ENCODE assay signal across 8 cellular contexts in genomic region chr12:6452908-6453630, GRCh38. TPM values are rescaled to one million over a fixed set of nuclear protein-coding genes. Genes with fewer than 3 reads are reported as not detected.
A peak's percentile ranks its signal among the peaks of the same experiment; 100 is the strongest.
DNase-seq lines count a peak whose midpoint lies in the region; ATAC-seq and TF ChIP-seq lines count a peak whose summit lies in the region.

No MANE protein-coding gene starts in this region.

- H3K4me1 ChIP-seq in liver (ENCODE audit: control insufficient read depth in 4 of 4, insufficient read depth in 4 of 4, low read length in 3 of 4) (peaks cover 8 to 26% (median 17%) of the 10 kb centered on the region in 4 donors), transverse colon (peaks cover 16 to 34% (median 26%) of the 10 kb centered on the region in 4 donors)

- peaks cover 54% of the 10 kb centered on the region for H3K4me1 Mint-ChIP-seq in activated CD8-positive, alpha-beta memory T cell treated with anti-CD3 and anti-CD28 coated beads, Interleukin-2, amount 10 ng/mL, durations not matched to agents 7 days and 5 days

- H3K27ac ChIP-seq in angular gyrus (ENCODE audit: low read depth, low read length) (peak overlapping the region; percentile 97), liver (ENCODE audit: low read depth in 1 of 2, low read length in 2 of 2) (peak overlapping the region; percentile 84 to 91), transverse colon (peak overlapping the region; percentile 97 to 99 (median 98))

- peak overlapping the region; percentile 94 for H3K27ac Mint-ChIP-seq in activated CD8-positive, alpha-beta memory T cell treated with anti-CD3 and anti-CD28 coated beads, Interleukin-2, amount 10 ng/mL, durations not matched to agents 7 days and 5 days

- peak overlapping the region; percentile 97 for H3K4me3 Mint-ChIP-seq in activated CD8-positive, alpha-beta memory T cell treated with anti-CD3 and anti-CD28 coated beads, Interleukin-2, amount 10 ng/mL, durations not matched to agents 7 days and 5 days

- no peaks in the 10 kb centered on the region for H3K27me3 ChIP-seq in liver (ENCODE audit: control insufficient read depth in 4 of 4, insufficient read depth in 4 of 4, low read length in 3 of 4)
- no peaks in the 10 kb centered on the region for H3K27me3 ChIP-seq in transverse colon

- H3K9me3 ChIP-seq in liver (ENCODE audit: control insufficient read depth in 4 of 4, low read length in 3 of 4) (no peaks in the 10 kb centered on the region), transverse colon (no peaks in the 10 kb centered on the region)

- CTCF ChIA-PET in activated CD8-positive, alpha-beta memory T cell treated with anti-CD3 and anti-CD28 coated beads, Interleukin-2, amount 10 ng/mL, durations not matched to agents 7 days and 5 days (lab: Charles Lee): interaction anchor here (0.6 to 3.8 kb wide), 13 partner anchors 9 to 118 kb away, joined by 3 to 42 read pairs (median 6); partner anchors contain the start of gene VAMP1

- TF ChIP-seq POLR2A in transverse colon (IDR thresholded peaks at IDR 0.05): peak; percentile 42

- DNase-seq in activated CD8-positive, alpha-beta memory T cell treated with anti-CD3 and anti-CD28 coated beads, Interleukin-2, amount 10 ng/mL, durations not matched to agents 7 days and 5 days: peak; percentile 71
- no peak for DNase-seq in activated CD8-positive, alpha-beta memory T cell treated with anti-CD3 and anti-CD28 coated beads, Interleukin-2, amount 50 U/mL, for 4 hours
- DNase-seq in transverse colon (peak; percentile 76), cortex of kidney (lab: John Stamatoyannopoulos, UW) (no peak)

- H3K27me3 Mint-ChIP-seq in activated CD8-positive, alpha-beta memory T cell treated with anti-CD3 and anti-CD28 coated beads, Interleukin-2, amount 10 ng/mL, durations not matched to agents 7 days and 5 days: no peaks in the 10 kb centered on the region

- intact Hi-C loops in transverse colon (cut with DNase I; ENCODE audit: low total_unique reads): no loop called here

- in situ Hi-C loops in transverse colon (cut with MboI; ENCODE audit: low pct_ligation_motif_present in 1 of 4, low pct_unique_long_range_greater_than_20kb in 1 of 4, low sequenced_read_pairs in 3 of 4): loop anchor here in 3 of 4 donors (10.0 to 25.0 kb wide), 2 partner anchors 116 to 118 kb away; partner anchors contain the start of gene TNFRSF1A (in 2 of the 3)

- H3K9ac ChIP-seq in liver (ENCODE audit: low read depth in 1 of 2, low read length in 2 of 2): peak overlapping the region; percentile 51 to 95

- H3K9me3 Mint-ChIP-seq in activated CD8-positive, alpha-beta memory T cell treated with anti-CD3 and anti-CD28 coated beads, Interleukin-2, amount 10 ng/mL, durations not matched to agents 7 days and 5 days (ENCODE audit: low read depth): no peaks in the 10 kb centered on the region

- TF ChIP-seq RAD21 in liver (IDR thresholded peaks at IDR 0.05): no peak

- 52% methylated on average over 18 of the region's 18 CpGs for WGBS in liver
- WGBS in transverse colon (ENCODE audit: low coverage in 1 of 2), 2 donors: 29% methylated on average over 18 of the region's 18 CpGs; no CpG with 5 or more reads in 1 of the 2 donors

- no peak for TF ChIP-seq CTCF in liver (IDR thresholded peaks at IDR 0.05; ENCODE audit: low read depth, low read length, missing input control)
- TF ChIP-seq CTCF in transverse colon (IDR thresholded peaks at IDR 0.05): no peak

- H3K4me3 ChIP-seq in liver (ENCODE audit: low read depth in 1 of 3, low read length in 3 of 3) (peak overlapping the region; percentile 65 to 92 (median 74)), transverse colon (peak overlapping the region; percentile 65 to 78 (median 73))

- ATAC-seq in activated CD8-positive, alpha-beta memory T cell treated with anti-CD3 and anti-CD28 coated beads, Interleukin-2, amount 10 ng/mL, durations not matched to agents 7 days and 5 days: peak; percentile 32
- ATAC-seq in GM18868 (IDR thresholded peaks at IDR 0.05; ENCODE audit: unreplicated experiment): no peak
- ATAC-seq in GM19397 (IDR thresholded peaks at IDR 0.05; ENCODE audit: unreplicated experiment): no peak

- TF ChIP-seq EP300 in transverse colon (IDR thresholded peaks at IDR 0.05; ENCODE audit: low read depth): no peak

- peaks cover 47% of the 10 kb centered on the region for H3K36me3 Mint-ChIP-seq in activated CD8-positive, alpha-beta memory T cell treated with anti-CD3 and anti-CD28 coated beads, Interleukin-2, amount 10 ng/mL, durations not matched to agents 7 days and 5 days

- H3K36me3 ChIP-seq in liver (ENCODE audit: control insufficient read depth in 4 of 4, insufficient read depth in 3 of 4, low read depth in 1 of 4, low read length in 3 of 4): peaks cover 4 to 19% (median 17%) of the 10 kb centered on the region in 4 donors
- peaks cover 0 to 13% (median 3%) of the 10 kb centered on the region in 4 donors for H3K36me3 ChIP-seq in transverse colon

TF ChIP-seq in liver, 16 proteins besides CTCF, POLR2A, EP300 and RAD21 (continues in another document):
- TF ChIP-seq JUND (IDR thresholded peaks at IDR 0.05) (no peak), YY1 (IDR thresholded peaks at IDR 0.05) (no peak), ZBTB33 (IDR thresholded peaks at IDR 0.05) (no peak), NR2F2 (IDR thresholded peaks at IDR 0.05) (no peak), MAX (IDR thresholded peaks at IDR 0.05) (no peak), HNF4G (IDR thresholded peaks at IDR 0.05) (no peak), RXRA (IDR thresholded peaks at IDR 0.05) (no peak), TAF1 (conservative IDR thresholded peaks at IDR 0.05) (no peak)

RNA-seq across cellular contexts. Expression of gene TAPBPL, which starts 1.2 kb away (rescaled TPM):
- total RNA-seq in activated CD8-positive, alpha-beta memory T cell treated with anti-CD3 and anti-CD28 coated beads, Interleukin-2, amount 10 ng/mL, durations not matched to agents 7 days and 5 days: 10 to 100 TPM; 49.1 to 53.0 TPM
- total RNA-seq in liver: 10 to 100 TPM in 1 of 2 donors, 1 to 10 TPM in 1; 9.5 to 32.9 TPM
- polyA plus RNA-seq in liver: 10 to 100 TPM; 16.5 to 21.5 TPM
- total RNA-seq in transverse colon: 10 to 100 TPM; 47.6 to 99.1 (median 79.3) TPM

RNA-seq across cellular contexts. Expression of gene CD27, which starts 8.3 kb away (rescaled TPM):
- total RNA-seq in activated CD8-positive, alpha-beta memory T cell treated with anti-CD3 and anti-CD28 coated beads, Interleukin-2, amount 10 ng/mL, durations not matched to agents 7 days and 5 days: 10 to 100 TPM; 44.9 to 67.3 TPM
- total RNA-seq in liver: under 1 TPM; 0.28 to 0.67 TPM
- polyA plus RNA-seq in liver: 1 to 10 TPM in 1 of 2 donors, under 1 TPM in 1; 0.58 to 2.5 TPM
- total RNA-seq in transverse colon: 10 to 100 TPM in 1 of 4 donors, 1 to 10 TPM in 2, not detected in 1; 1.1 to 16.8 (median 2.3) TPM

RNA-seq across cellular contexts. Expression of gene VAMP1, which starts 17.4 kb away (rescaled TPM):
- 10 to 100 TPM; 49.2 to 59.1 TPM for total RNA-seq in activated CD8-positive, alpha-beta memory T cell treated with anti-CD3 and anti-CD28 coated beads, Interleukin-2, amount 10 ng/mL, durations not matched to agents 7 days and 5 days
- total RNA-seq in liver (1 to 10 TPM; 5.8 to 6.4 TPM), transverse colon (10 to 100 TPM in 3 of 4 donors, 1 to 10 TPM in 1; 2.6 to 23.1 (median 17.7) TPM)
- 1 to 10 TPM; 2.4 to 4.2 TPM for polyA plus RNA-seq in liver

RNA-seq across cellular contexts. Expression of gene MRPL51, which starts 40.0 kb away (rescaled TPM):
- 100 to 1,000 TPM; 191 to 271 TPM for total RNA-seq in activated CD8-positive, alpha-beta memory T cell treated with anti-CD3 and anti-CD28 coated beads, Interleukin-2, amount 10 ng/mL, durations not matched to agents 7 days and 5 days
- total RNA-seq in liver (10 to 100 TPM; 37.6 to 38.6 TPM), transverse colon (10 to 100 TPM in 3 of 4 donors, 1 to 10 TPM in 1; 2.6 to 49.7 (median 40.9) TPM)
- polyA plus RNA-seq in liver: 100 to 1,000 TPM in 1 of 2 donors, 10 to 100 TPM in 1; 57.4 to 163 TPM

RNA-seq across cellular contexts. Expression of gene NCAPD2, which starts 40.8 kb away (rescaled TPM):
- 100 to 1,000 TPM; 173 to 200 TPM for total RNA-seq in activated CD8-positive, alpha-beta memory T cell treated with anti-CD3 and anti-CD28 coated beads, Interleukin-2, amount 10 ng/mL, durations not matched to agents 7 days and 5 days
- 10 to 100 TPM in 1 of 2 donors, 1 to 10 TPM in 1; 10.0 to 55.1 TPM for total RNA-seq in liver
- 1 to 10 TPM; 2.0 to 4.9 TPM for polyA plus RNA-seq in liver
- 10 to 100 TPM; 18.3 to 20.2 (median 19.2) TPM for total RNA-seq in transverse colon

Comparison
In these comparisons a context has a peak if more than half of its experiments do, and no peak if none do; other contexts are left out.
1. DNase-seq: peak in activated CD8-positive, alpha-beta memory T cell treated with anti-CD3 and anti-CD28 coated beads, Interleukin-2, amount 10 ng/mL, durations not matched to agents 7 days and 5 days (single experiment) and transverse colon (single experiment); none in activated CD8-positive, alpha-beta memory T cell treated with anti-CD3 and anti-CD28 coated beads, Interleukin-2, amount 50 U/mL, for 4 hours (single experiment) and cortex of kidney (single experiment).
2. Peak in every context shown above with its lines, with median percentiles within 50 percentile points of each other: H3K27ac ChIP-seq.